Comparison of ENCODE assay signal across 9 cellular contexts in the genomic region with DNA sequence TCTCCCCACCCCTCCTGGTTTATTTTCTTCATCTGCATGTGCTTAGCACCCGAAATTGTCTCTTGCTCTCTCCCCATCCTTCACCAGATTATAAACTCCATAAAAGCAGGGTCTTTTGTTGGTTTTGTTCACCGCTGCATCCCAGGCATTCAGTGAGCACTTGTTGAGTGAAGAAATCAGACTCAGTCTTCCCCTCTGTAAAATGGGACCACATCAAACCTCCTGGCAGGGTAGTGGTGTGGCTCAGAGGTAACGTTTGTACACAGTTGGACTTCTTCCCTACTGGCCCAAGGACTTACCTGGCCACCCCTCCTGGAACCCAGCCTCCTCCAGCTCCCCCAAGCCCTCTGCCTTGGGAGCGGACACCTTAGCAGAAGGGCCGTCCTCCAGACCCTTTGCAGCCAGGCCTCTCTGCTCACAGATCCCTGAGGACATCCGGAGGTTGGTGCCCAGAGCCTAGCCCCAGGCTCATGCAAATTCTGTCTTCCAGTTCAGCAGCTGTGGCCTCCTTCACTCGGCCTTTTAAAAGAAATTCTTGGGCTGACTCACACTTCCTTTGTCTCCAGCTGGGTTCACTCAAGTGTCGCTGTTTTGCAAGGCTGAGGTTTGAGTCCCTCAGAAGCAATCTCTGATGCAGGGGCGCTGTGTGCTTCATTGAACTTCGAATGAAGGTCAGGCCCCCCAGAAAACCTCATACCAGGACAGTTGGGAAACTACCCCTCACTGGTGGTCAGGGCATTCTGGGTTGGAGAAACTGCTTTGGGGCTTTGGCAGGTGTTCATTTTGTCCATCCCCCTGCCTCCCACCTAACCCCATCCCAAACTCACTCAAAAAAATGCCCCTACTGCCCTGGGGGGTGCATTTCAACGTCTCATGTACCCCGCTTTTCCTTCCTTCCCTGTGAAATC.
DNase-seq lines count a peak whose midpoint lies in the region; ATAC-seq and TF ChIP-seq lines count a peak whose summit lies in the region.
"Had no signal": no experiment of that assay in that cellular context is flagged by ENCODE, and none has a peak within 500 bp of the region (broad histone marks: within the 10 kb centered on the region; RNA-seq: fewer than 3 reads in every experiment).

No MANE protein-coding gene starts in this region.

- peaks cover 83% of the 10 kb centered on the region for H3K4me1 ChIP-seq in BLaER1

- no peaks in the 10 kb centered on the region for H3K9me3 ChIP-seq in BLaER1

- H3K4me2 ChIP-seq in BLaER1: peak overlapping the region; percentile 84

- H3K27ac ChIP-seq in BLaER1: peak overlapping the region; percentile 85
- H3K27ac ChIP-seq: VCaP had no signal

- no peaks in the 10 kb centered on the region for H4K20me1 ChIP-seq in BLaER1

- peak; percentile 15; the same call in 1 of the 2 replicates for TF ChIP-seq POLR2A in Raji (IDR thresholded peaks at IDR 0.05; ENCODE audit: insufficient read depth, low read depth, low read length)

- ATAC-seq in HG03159 (IDR thresholded peaks at IDR 0.05; ENCODE audit: unreplicated experiment): peak; percentile 76

- peak overlapping the region; percentile 51 for H3K4me3 ChIP-seq in BLaER1

- DNase-seq in GM19238 (ENCODE audit: insufficient read length, low spot score): peak; percentile 86
- DNase-seq in activated naive CD8-positive, alpha-beta T cell treated with anti-CD3 and anti-CD28 coated beads, Interleukin-2, amount 50 U/mL, for 16 hours (ENCODE audit: low read depth, low spot score): peak; percentile 10
- DNase-seq in iPS DF 4.7 (ENCODE audit: extremely low read depth, low spot score): peak; percentile 88
- DNase-seq in stimulated activated CD4-positive, alpha-beta T cell treated with anti-CD3 and anti-CD28 coated beads, Interleukin-15, amount 100 ng/mL, for 24 hours: peak; percentile 62
- DNase-seq in hippocampal formation (lab: John Stamatoyannopoulos, UW): no peak

- no peaks in the 10 kb centered on the region for H3K27me3 ChIP-seq in BLaER1

- no peaks in the 10 kb centered on the region for H3K36me3 ChIP-seq in BLaER1

- peak overlapping the region; percentile 74 for H3K9ac ChIP-seq in BLaER1

Comparison
In these comparisons a context has a peak if more than half of its experiments do, and no peak if none do; other contexts are left out.
1. DNase-seq: peak in GM19238 (single experiment), activated naive CD8-positive, alpha-beta T cell treated with anti-CD3 and anti-CD28 coated beads, Interleukin-2, amount 50 U/mL, for 16 hours (single experiment), iPS DF 4.7 (single experiment) and stimulated activated CD4-positive, alpha-beta T cell treated with anti-CD3 and anti-CD28 coated beads, Interleukin-15, amount 100 ng/mL, for 24 hours (single experiment); none in hippocampal formation (0 of 2).